Comparison of ENCODE assay signal across 12 cellular contexts in genomic region chr20:1827974-1828785, GRCh38.
DNase-seq lines count a peak whose midpoint lies in the region; ATAC-seq and TF ChIP-seq lines count a peak whose summit lies in the region.
"Had no signal": no experiment of that assay in that cellular context is flagged by ENCODE, and none has a peak within 500 bp of the region (broad histone marks: within the 10 kb centered on the region; RNA-seq: fewer than 3 reads in every experiment).

No MANE protein-coding gene starts in this region.

- H3K27me3 ChIP-seq in body of pancreas (no peaks in the 10 kb centered on the region), hepatocyte (no peaks in the 10 kb centered on the region)
- H3K27me3 ChIP-seq: SJSA1 had no signal

- DNase-seq in HFFc6 (no peak), body of pancreas (peak; percentile 61 to 77 (median 73)), hepatocyte (ENCODE audit: low spot score) (peak; percentile 58), retina (peak; percentile 44), ureter (ENCODE audit: low spot score) (no peak)
- no peak for DNase-seq in central memory CD4-positive, alpha-beta T cell
- DNase-seq in stimulated activated naive CD8-positive, alpha-beta T cell treated with anti-CD3 and anti-CD28 coated beads, Interleukin-15, Interleukin-2, amounts not matched to agents 100 U/mL and 50 U/mL, for 24 hours: no peak
- DNase-seq: activated T-cell treated with anti-CD3 and anti-CD28 coated beads, Interleukin-2, amount 50 U/mL, for 4 hours; DMS79 had no signal

- peaks cover 78% of the 10 kb centered on the region for H3K4me1 Mint-ChIP-seq in HFFc6 (ENCODE audit: low read depth)

- peak overlapping the region; percentile 12 to 85 (median 64) for H3K27ac ChIP-seq in body of pancreas
- peak overlapping the region; percentile 86 for H3K27ac ChIP-seq in hepatocyte
- H3K27ac ChIP-seq: SJSA1 had no signal

- ATAC-seq in body of pancreas: peak; percentile 88
- ATAC-seq in stimulated activated naive CD8-positive, alpha-beta T cell treated with anti-CD3 and anti-CD28 coated beads, Interleukin-15, Interleukin-2, amounts not matched to agents 100 U/mL and 50 U/mL, for 24 hours: no peak
- no peak for ATAC-seq in GM18861 (IDR thresholded peaks at IDR 0.05; ENCODE audit: unreplicated experiment)
- ATAC-seq: activated T-cell treated with anti-CD3 and anti-CD28 coated beads, Interleukin-2, amount 50 U/mL, for 4 hours had no signal

- H3K4me3 Mint-ChIP-seq in HFFc6: no peak overlapping the region
- H3K4me3 Mint-ChIP-seq: activated T-cell treated with anti-CD3 and anti-CD28 coated beads, Interleukin-2, amount 50 U/mL, for 4 hours; IgD-negative memory B cell had no signal

- no peaks in the 10 kb centered on the region for H3K36me3 Mint-ChIP-seq in HFFc6 (ENCODE audit: low read depth)

- peak in 2 of 3 donors; percentile 27 to 38 for TF ChIP-seq POLR2A in body of pancreas (IDR thresholded peaks at IDR 0.05)

- H2AFZ ChIP-seq in hepatocyte: no peak overlapping the region

- no peaks in the 10 kb centered on the region for H3K79me2 ChIP-seq in hepatocyte

- no peak overlapping the region for H3K4me2 ChIP-seq in hepatocyte

- no peak overlapping the region for H3K4me3 ChIP-seq in body of pancreas
- no peak overlapping the region for H3K4me3 ChIP-seq in hepatocyte
- H3K4me3 ChIP-seq: SJSA1 had no signal

- no peaks in the 10 kb centered on the region for H4K20me1 ChIP-seq in hepatocyte (ENCODE audit: insufficient read depth, poor library complexity, severe bottlenecking)

- peaks cover 1% of the 10 kb centered on the region for H3K27me3 Mint-ChIP-seq in HFFc6 (ENCODE audit: insufficient read depth)

- H3K36me3 ChIP-seq in body of pancreas (replicated peaks in 1 of 2; ENCODE audit: insufficient read depth in 1 of 2, low read depth in 2 of 2): no peaks in the 10 kb centered on the region
- H3K36me3 ChIP-seq in hepatocyte (replicated peaks; ENCODE audit: insufficient read depth, low read depth): no peaks in the 10 kb centered on the region
- H3K36me3 ChIP-seq: SJSA1 had no signal

- WGBS in body of pancreas, 2 donors: 27 to 28% methylated on average over 9 to 13 of the region's 13 CpGs
- WGBS in hepatocyte (ENCODE audit: low lambda C conversion rate, missing lambda C conversion rate): 70% methylated on average over 13 of the region's 13 CpGs

- no peaks in the 10 kb centered on the region for H3K9me3 Mint-ChIP-seq in HFFc6

- TF ChIP-seq CTCF in HFFc6 (IDR thresholded peaks at IDR 0.05) (no peak), body of pancreas (IDR thresholded peaks at IDR 0.05) (no peak), hepatocyte (IDR thresholded peaks at IDR 0.05; ENCODE audit: poor library complexity) (no peak)

- H3K27ac Mint-ChIP-seq in HFFc6: peak overlapping the region; percentile 38; the same call in 1 of the 2 replicates

- H3K9me3 ChIP-seq in body of pancreas (no peaks in the 10 kb centered on the region), hepatocyte (ENCODE audit: low read depth) (no peaks in the 10 kb centered on the region)

- intact Hi-C loops in body of pancreas (cut with DNase I): no loop called here

- no peaks in the 10 kb centered on the region for H3K9me2 ChIP-seq in hepatocyte (replicated peaks; ENCODE audit: insufficient read depth)

- peaks cover 28% of the 10 kb centered on the region for H3K4me1 ChIP-seq in body of pancreas
- no peaks in the 10 kb centered on the region for H3K4me1 ChIP-seq in hepatocyte (ENCODE audit: insufficient read depth)

Comparison
In these comparisons a context has a peak if more than half of its experiments do, and no peak if none do; other contexts are left out.
1. DNase-seq: peak in body of pancreas (4 of 4), hepatocyte (single experiment) and retina (single experiment); none in HFFc6 (single experiment), central memory CD4-positive, alpha-beta T cell (single experiment), stimulated activated naive CD8-positive, alpha-beta T cell treated with anti-CD3 and anti-CD28 coated beads, Interleukin-15, Interleukin-2, amounts not matched to agents 100 U/mL and 50 U/mL, for 24 hours (single experiment) and ureter (single experiment).